In genomic region chr2:181456660-181457120, GRCh38 we compare ENCODE assay signal across 8 cellular contexts. TPM values are rescaled to one million over a fixed set of nuclear protein-coding genes. Genes with fewer than 3 reads are reported as not detected.
DNase-seq lines count a peak whose midpoint lies in the region; ATAC-seq and TF ChIP-seq lines count a peak whose summit lies in the region.

No MANE protein-coding gene starts in this region.

- ATAC-seq in HG03064 (IDR thresholded peaks at IDR 0.05; ENCODE audit: low read depth, unreplicated experiment) = peak; percentile 70
- peak; percentile 79 to 83 for ATAC-seq in right cardiac atrium

- H3K9ac ChIP-seq in skeletal muscle tissue (ENCODE audit: low read depth in 1 of 3, low read length in 3 of 3) = no peak overlapping the region

- H3K36me3 ChIP-seq in skeletal muscle tissue (ENCODE audit: control insufficient read depth in 3 of 3, insufficient read depth in 3 of 3, low read length in 3 of 3) = no peaks in the 10 kb centered on the region

- no peaks in the 10 kb centered on the region for H3K9me3 ChIP-seq in right cardiac atrium (ENCODE audit: control insufficient read depth, low read length)
- no peaks in the 10 kb centered on the region for H3K9me3 ChIP-seq in skeletal muscle tissue (ENCODE audit: control insufficient read depth in 3 of 3, low read length in 3 of 3)

- H3K27me3 ChIP-seq in right cardiac atrium (ENCODE audit: control insufficient read depth, insufficient read depth) (no peaks in the 10 kb centered on the region), skeletal muscle tissue (ENCODE audit: control insufficient read depth in 3 of 3, insufficient read depth in 3 of 3, low read length in 3 of 3) (peaks cover 12 to 23% (median 14%) of the 10 kb centered on the region in 3 donors)

- TF ChIP-seq POLR2A in Raji (IDR thresholded peaks at IDR 0.05; ENCODE audit: insufficient read depth, low read depth, low read length) = peak; percentile 43; the same call in 1 of the 2 replicates

- intact Hi-C loops in right cardiac atrium (cut with DNase I) = no loop called here

- WGBS in right cardiac atrium = 3% methylated on average over 17 of the region's 17 CpGs

- H3K4me1 ChIP-seq in right cardiac atrium (ENCODE audit: control insufficient read depth, insufficient read depth, low read length) (no peaks in the 10 kb centered on the region), skeletal muscle tissue (ENCODE audit: control insufficient read depth in 3 of 3, insufficient read depth in 3 of 3, low read length in 3 of 3) (peaks cover 5 to 13% (median 12%) of the 10 kb centered on the region in 3 donors)

- peak overlapping the region; percentile 55 for H3K4me3 ChIP-seq in right cardiac atrium (ENCODE audit: low read length)
- H3K4me3 ChIP-seq in skeletal muscle tissue (ENCODE audit: low read length in 3 of 3) = peak overlapping the region; percentile 54 to 62 (median 62)

- H3K27ac ChIP-seq in right cardiac atrium (ENCODE audit: low read length) (no peak overlapping the region), skeletal muscle tissue (ENCODE audit: low read depth, low read length) (peak overlapping the region; percentile 40)

- peak; percentile 36 for DNase-seq in DMS153 (lab: John Stamatoyannopoulos, UW)
- DNase-seq in DMS153 treated with DMSO at 0.1 percent for 48 hours (lab: John Stamatoyannopoulos, UW; ENCODE audit: unreplicated experiment) = no peak
- DNase-seq in activated naive CD4-positive, alpha-beta T cell (lab: John Stamatoyannopoulos, UW) = peak; percentile 8 to 60 (median 33)
- DNase-seq in right cardiac atrium = peak; percentile 37 to 81 (median 78)
- DNase-seq in superior temporal gyrus (ENCODE audit: extremely low spot score) = no peak

RNA-seq across cellular contexts. Expression of gene ITGA4, which starts 0.5 kb away (rescaled TPM):
- total RNA-seq in right cardiac atrium = 1 to 10 TPM; 1.1 to 2.3 (median 1.8) TPM
- polyA plus RNA-seq in right cardiac atrium = 0.27 TPM
- total RNA-seq in skeletal muscle tissue = 19.3 TPM

Comparison
In these comparisons a context has a peak if more than half of its experiments do, and no peak if none do; other contexts are left out.
1. DNase-seq: peak in DMS153 (single experiment), activated naive CD4-positive, alpha-beta T cell (4 of 4) and right cardiac atrium (3 of 3); none in DMS153 treated with DMSO at 0.1 percent for 48 hours (single experiment) and superior temporal gyrus (single experiment).